In genomic region chr1:9136925-9137324, GRCh38 we compare ENCODE assay signal across 27 cellular contexts.
"Had no signal": no experiment of that assay in that cellular context is flagged by ENCODE, and none has a peak within 500 bp of the region (broad histone marks: within the 10 kb centered on the region; RNA-seq: fewer than 3 reads in every experiment).

No MANE protein-coding gene starts in this region.

- H3K9me3 ChIP-seq: left lung, lower lobe of right lung, neutrophil, tibial nerve, upper lobe of left lung, vagina had no signal

- H3K27me3 Mint-ChIP-seq: stimulated activated naive CD8-positive, alpha-beta T cell treated with anti-CD3 and anti-CD28 coated beads, Interleukin-15, amount 100 ng/mL, for 72 hours had no signal

- DNase-seq: hippocampal formation; left colon; lower lobe of right lung; mammary epithelial cell; mesenchymal stem cell; occipital lobe; right cardiac atrium; stimulated activated CD4-positive, alpha-beta T cell treated with anti-CD3 and anti-CD28 coated beads, Interleukin-12 subunit alpha, Interleukin-12 subunit beta, amount 100 ng/mL, for 4 hours; stimulated activated CD4-positive, alpha-beta T cell treated with anti-CD3 and anti-CD28 coated beads, Interleukin-15, amount 100 ng/mL, for 24 hours; stimulated activated CD4-positive, alpha-beta T cell treated with anti-CD3 and anti-CD28 coated beads, Interleukin-2, amount 100 ng/mL, for 24 hours; stimulated activated CD4-positive, alpha-beta T cell treated with anti-CD3 and anti-CD28 coated beads, Interleukin-4, amount 100 ng/mL, for 1 hour; stimulated activated naive CD4-positive, alpha-beta T cell treated with Interleukin-2 at 50 U/mL for 16 hours; stimulated activated naive CD8-positive, alpha-beta T cell treated with anti-CD3 and anti-CD28 coated beads, Interleukin-15, amount 100 ng/mL, for 72 hours; substantia nigra had no signal

- H3K4me3 Mint-ChIP-seq: naive thymus-derived CD8-positive, alpha-beta T cell; nephron; neural crest cell; stimulated activated naive CD8-positive, alpha-beta T cell treated with anti-CD3 and anti-CD28 coated beads, Interleukin-15, amount 100 ng/mL, for 72 hours had no signal

- H3K27ac Mint-ChIP-seq: naive thymus-derived CD8-positive, alpha-beta T cell; nephron; progenitor cell of endocrine pancreas had no signal

- H3K9ac ChIP-seq: parathyroid adenoma had no signal

- H3K4me3 ChIP-seq: left lung, lower lobe of right lung, skin epidermis, tibial nerve, upper lobe of left lung, vagina had no signal

- H3K9me3 Mint-ChIP-seq: naive thymus-derived CD8-positive, alpha-beta T cell; nephron; neural crest cell; stimulated activated naive CD8-positive, alpha-beta T cell treated with anti-CD3 and anti-CD28 coated beads, Interleukin-15, amount 100 ng/mL, for 72 hours had no signal

- FAIRE-seq: keratinocyte had no signal

- ATAC-seq: left colon; left lung; lower lobe of right lung; naive thymus-derived CD8-positive, alpha-beta T cell; right cardiac atrium; sciatic nerve; stimulated activated naive CD8-positive, alpha-beta T cell treated with anti-CD3 and anti-CD28 coated beads, Interleukin-15, amount 100 ng/mL, for 72 hours had no signal

- H3K4me1 Mint-ChIP-seq: nephron, neural crest cell had no signal

- H2AFZ ChIP-seq: parathyroid adenoma had no signal

- H3K36me3 Mint-ChIP-seq: naive thymus-derived CD8-positive, alpha-beta T cell had no signal

- H3K4me1 ChIP-seq: left lung, lower lobe of right lung, parathyroid adenoma, vagina had no signal

- H3K27me3 ChIP-seq: left lung, tibial nerve, upper lobe of left lung, vagina had no signal

- H3K27ac ChIP-seq: left lung, lower lobe of right lung, neutrophil, parathyroid adenoma, skin epidermis, tibial nerve, upper lobe of left lung, vagina had no signal

- H3K79me2 ChIP-seq: parathyroid adenoma had no signal

- H3K36me3 ChIP-seq: left lung, lower lobe of right lung, neutrophil, tibial nerve, upper lobe of left lung, vagina had no signal
